Comparison of ENCODE assay signal across 15 cellular contexts in the genomic region with DNA sequence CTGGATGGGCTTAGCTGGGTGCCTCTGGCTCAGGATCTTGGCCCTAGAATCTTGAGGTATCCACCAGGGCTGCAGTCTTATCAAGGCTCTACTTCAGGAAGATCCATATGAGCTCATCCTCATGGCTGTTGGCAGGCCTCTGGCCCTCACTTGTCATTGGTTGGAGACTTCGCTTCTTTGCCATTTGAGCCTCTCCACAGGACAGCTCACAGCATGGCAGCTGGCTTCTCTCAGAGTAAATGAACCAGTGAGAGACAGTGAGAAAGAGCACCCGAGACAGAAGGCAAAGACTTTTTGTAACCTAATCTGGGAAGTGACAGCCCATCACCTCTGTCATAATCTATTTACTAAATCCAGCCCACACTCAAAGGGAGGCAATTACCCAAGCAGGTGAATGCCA.
"Had no signal": no experiment of that assay in that cellular context is flagged by ENCODE, and none has a peak within 500 bp of the region (broad histone marks: within the 10 kb centered on the region; RNA-seq: fewer than 3 reads in every experiment).

No MANE protein-coding gene starts in this region.

- DNase-seq: activated CD4-positive, alpha-beta T cell treated with anti-CD3 and anti-CD28 coated beads for 36 hours; activated CD8-positive, alpha-beta memory T cell treated with anti-CD3 and anti-CD28 coated beads, Interleukin-2, amount 50 U/mL, for 4 hours; activated CD8-positive, alpha-beta T cell treated with anti-CD3 and anti-CD28 coated beads for 36 hours; activated naive CD4-positive, alpha-beta T cell; activated naive CD8-positive, alpha-beta T cell treated with anti-CD3 and anti-CD28 coated beads, Interleukin-2, amount 50 U/mL, for 24 hours; foreskin melanocyte; heart left ventricle; left ventricle myocardium inferior; stimulated activated CD4-positive, alpha-beta T cell treated with anti-CD3 and anti-CD28 coated beads, Interleukin-15, amount 100 ng/mL, for 24 hours; stimulated activated CD4-positive, alpha-beta T cell treated with anti-CD3 and anti-CD28 coated beads, Interleukin-4, amount 100 ng/mL, for 24 hours; upper lobe of right lung had no signal

- ATAC-seq: activated CD4-positive, alpha-beta T cell treated with anti-CD3 and anti-CD28 coated beads for 36 hours; activated CD8-positive, alpha-beta T cell treated with anti-CD3 and anti-CD28 coated beads for 36 hours; activated naive CD8-positive, alpha-beta T cell treated with anti-CD3 and anti-CD28 coated beads, Interleukin-2, amount 50 U/mL, for 24 hours; heart left ventricle; upper lobe of right lung had no signal

- H3K36me3 ChIP-seq: heart left ventricle, left ventricle myocardium inferior, upper lobe of right lung had no signal

- H3K4me3 Mint-ChIP-seq: activated CD4-positive, alpha-beta T cell treated with anti-CD3 and anti-CD28 coated beads for 36 hours; activated CD8-positive, alpha-beta T cell treated with anti-CD3 and anti-CD28 coated beads for 36 hours; activated naive CD8-positive, alpha-beta T cell treated with anti-CD3 and anti-CD28 coated beads, Interleukin-2, amount 50 U/mL, for 24 hours; neural crest cell; stimulated activated naive CD8-positive, alpha-beta T cell treated with anti-CD3 and anti-CD28 coated beads, Interleukin-15, Interleukin-2, amounts not matched to agents 100 ng/mL and 50 ng/mL, for 24 hours had no signal

- H3K4me1 ChIP-seq: heart left ventricle, left ventricle myocardium inferior, parathyroid adenoma, upper lobe of right lung had no signal

- H3K4me1 Mint-ChIP-seq: activated CD4-positive, alpha-beta T cell treated with anti-CD3 and anti-CD28 coated beads for 36 hours; activated naive CD8-positive, alpha-beta T cell treated with anti-CD3 and anti-CD28 coated beads, Interleukin-2, amount 50 U/mL, for 24 hours; neural crest cell had no signal

- H3K27me3 ChIP-seq: upper lobe of right lung had no signal

- H3K9me3 ChIP-seq: heart left ventricle, left ventricle myocardium inferior, upper lobe of right lung had no signal

- H3K27ac ChIP-seq: heart left ventricle, left ventricle myocardium inferior, parathyroid adenoma, upper lobe of right lung, VCaP had no signal

- H3K9me3 Mint-ChIP-seq: activated CD8-positive, alpha-beta T cell treated with anti-CD3 and anti-CD28 coated beads for 36 hours; activated naive CD8-positive, alpha-beta T cell treated with anti-CD3 and anti-CD28 coated beads, Interleukin-2, amount 50 U/mL, for 24 hours; neural crest cell; stimulated activated naive CD8-positive, alpha-beta T cell treated with anti-CD3 and anti-CD28 coated beads, Interleukin-15, Interleukin-2, amounts not matched to agents 100 ng/mL and 50 ng/mL, for 24 hours had no signal

- H3K27ac Mint-ChIP-seq: activated CD4-positive, alpha-beta T cell treated with anti-CD3 and anti-CD28 coated beads for 36 hours; activated CD8-positive, alpha-beta T cell treated with anti-CD3 and anti-CD28 coated beads for 36 hours; activated naive CD8-positive, alpha-beta T cell treated with anti-CD3 and anti-CD28 coated beads, Interleukin-2, amount 50 U/mL, for 24 hours; stimulated activated naive CD8-positive, alpha-beta T cell treated with anti-CD3 and anti-CD28 coated beads, Interleukin-15, Interleukin-2, amounts not matched to agents 100 ng/mL and 50 ng/mL, for 24 hours had no signal

- H3K4me3 ChIP-seq: heart left ventricle, left ventricle myocardium inferior, upper lobe of right lung had no signal
